Comparison of ENCODE assay signal across 19 cellular contexts in genomic region chr17:55299890-55300289, GRCh38. TPM values are rescaled to one million over a fixed set of nuclear protein-coding genes. Genes with fewer than 3 reads are reported as not detected.
DNase-seq lines count a peak whose midpoint lies in the region; ATAC-seq and TF ChIP-seq lines count a peak whose summit lies in the region.
"Had no signal": no experiment of that assay in that cellular context is flagged by ENCODE, and none has a peak within 500 bp of the region (broad histone marks: within the 10 kb centered on the region; RNA-seq: fewer than 3 reads in every experiment).

No MANE protein-coding gene starts in this region.

- H3K4me1 ChIP-seq in left lung (peaks cover 0 to 5% of the 10 kb centered on the region in 2 donors), right lobe of liver (peaks cover 0 to 68% (median 25%) of the 10 kb centered on the region in 4 donors)

- ATAC-seq in left lung (peak; percentile 15), right lobe of liver (no peak), GM19328 (IDR thresholded peaks at IDR 0.05; ENCODE audit: unreplicated experiment) (no peak)
- no peak for ATAC-seq in activated CD4-positive, alpha-beta T cell treated with anti-CD3 and anti-CD28 coated beads for 36 hours
- ATAC-seq: A549; CD8-positive, alpha-beta T cell had no signal

- POLR2A ChIA-PET in activated CD4-positive, alpha-beta T cell treated with anti-CD3 and anti-CD28 coated beads for 36 hours (lab: Charles Lee), result no interaction called here

- H3K36me3 ChIP-seq in left lung (no peaks in the 10 kb centered on the region), right lobe of liver (no peaks in the 10 kb centered on the region)
- H3K36me3 ChIP-seq: BLaER1 treated with 17β-estradiol and CSF1 and Interleukin-3, amounts not matched to agents 10 nM and 100 nM had no signal

- no peak overlapping the region for H3K27ac Mint-ChIP-seq in activated CD4-positive, alpha-beta T cell treated with anti-CD3 and anti-CD28 coated beads for 36 hours
- H3K27ac Mint-ChIP-seq: B cell; CD4-positive, alpha-beta T cell; CD8-positive, alpha-beta T cell had no signal

- peak; percentile 7 for DNase-seq in DMS53 (lab: John Stamatoyannopoulos, UW)
- no peak for DNase-seq in DMS53 treated with DMSO at 0.1 percent for 48 hours (lab: John Stamatoyannopoulos, UW; ENCODE audit: unreplicated experiment)
- no peak for DNase-seq in left lung
- DNase-seq in right lobe of liver, result no peak
- no peak for DNase-seq in activated CD4-positive, alpha-beta T cell treated with anti-CD3 and anti-CD28 coated beads for 36 hours
- DNase-seq: AML-193; Caco-2; Calu3; CD4-positive, alpha-beta T cell; CD8-positive, alpha-beta T cell; DMS79 treated with DMSO at 0.1 percent for 48 hours; GF-D8 had no signal

- H3K4me1 Mint-ChIP-seq in activated CD4-positive, alpha-beta T cell treated with anti-CD3 and anti-CD28 coated beads for 36 hours, result peaks cover 3% of the 10 kb centered on the region

- CTCF ChIA-PET in activated CD4-positive, alpha-beta T cell treated with anti-CD3 and anti-CD28 coated beads for 36 hours (lab: Charles Lee), result interaction anchor here (0.9 kb wide), 1 partner anchor 48 kb away, joined by 3 read pairs; no protein-coding TSS in a partner anchor

- H3K4me3 ChIP-seq in left lung (no peak overlapping the region), right lobe of liver (no peak overlapping the region)
- H3K4me3 ChIP-seq: A549; BLaER1 treated with 17β-estradiol and CSF1 and Interleukin-3, amounts not matched to agents 10 nM and 100 nM had no signal

- TF ChIP-seq POLR2A in right lobe of liver (IDR thresholded peaks at IDR 0.05), result no peak

- H3K27me3 Mint-ChIP-seq in activated CD4-positive, alpha-beta T cell treated with anti-CD3 and anti-CD28 coated beads for 36 hours, result peaks cover 1% of the 10 kb centered on the region
- H3K27me3 Mint-ChIP-seq: B cell; CD4-positive, alpha-beta T cell had no signal

- H3K27ac ChIP-seq in left lung (no peak overlapping the region), right lobe of liver (peak overlapping the region in 2 of 3 donors; percentile 16 to 86)
- H3K27ac ChIP-seq: 22Rv1; A549; BLaER1 treated with 17β-estradiol and CSF1 and Interleukin-3, amounts not matched to agents 10 nM and 100 nM; C4-2B had no signal

- TF ChIP-seq CTCF in left lung (IDR thresholded peaks at IDR 0.05), result no peak
- no peak for TF ChIP-seq CTCF in right lobe of liver (IDR thresholded peaks at IDR 0.05)

- WGBS in right lobe of liver (ENCODE audit: insufficient coverage, low coverage, low lambda C conversion rate, missing lambda C conversion rate), result 92% methylated on average over 4 of the region's 4 CpGs

- intact Hi-C loops in left lung (cut with DNase I) (no loop called here), right lobe of liver (cut with DNase I) (no loop called here)
- intact Hi-C loops in activated CD4-positive, alpha-beta T cell treated with anti-CD3 and anti-CD28 coated beads for 36 hours (cut with DNase I, micrococcal nuclease), result loop anchor here (5.0 kb wide), 2 partner anchors 47 to 248 kb away; no protein-coding TSS in a partner anchor

- H3K9me3 Mint-ChIP-seq in activated CD4-positive, alpha-beta T cell treated with anti-CD3 and anti-CD28 coated beads for 36 hours (ENCODE audit: low read depth), result no peaks in the 10 kb centered on the region
- H3K9me3 Mint-ChIP-seq: CD4-positive, alpha-beta T cell; CD8-positive, alpha-beta T cell had no signal

- no peak overlapping the region for H3K4me3 Mint-ChIP-seq in activated CD4-positive, alpha-beta T cell treated with anti-CD3 and anti-CD28 coated beads for 36 hours
- H3K4me3 Mint-ChIP-seq: B cell; CD4-positive, alpha-beta T cell; CD8-positive, alpha-beta T cell had no signal

- no peaks in the 10 kb centered on the region for H3K9me3 ChIP-seq in left lung
- H3K9me3 ChIP-seq in right lobe of liver, result no peaks in the 10 kb centered on the region
- H3K9me3 ChIP-seq: A549; BLaER1 treated with 17β-estradiol and CSF1 and Interleukin-3, amounts not matched to agents 10 nM and 100 nM; Caco-2 had no signal

- no peaks in the 10 kb centered on the region for H3K27me3 ChIP-seq in left lung
- no peaks in the 10 kb centered on the region for H3K27me3 ChIP-seq in right lobe of liver
- H3K27me3 ChIP-seq: BLaER1 treated with 17β-estradiol and CSF1 and Interleukin-3, amounts not matched to agents 10 nM and 100 nM had no signal

- no peaks in the 10 kb centered on the region for H3K36me3 Mint-ChIP-seq in activated CD4-positive, alpha-beta T cell treated with anti-CD3 and anti-CD28 coated beads for 36 hours (ENCODE audit: low read depth)
- H3K36me3 Mint-ChIP-seq: CD8-positive, alpha-beta T cell had no signal

RNA-seq across cellular contexts. Expression of gene HLF, which starts 35.1 kb away (rescaled TPM):
- total RNA-seq in left lung, result 1 to 10 TPM; 4.4 to 9.9 TPM
- 10 to 100 TPM; 16.4 to 96.9 (median 42.6) TPM for total RNA-seq in right lobe of liver
- 1 to 10 TPM in 1 of 2 experiments, under 1 TPM in 1; 0.95 to 1.0 TPM for total RNA-seq in activated CD4-positive, alpha-beta T cell treated with anti-CD3 and anti-CD28 coated beads for 36 hours
- total RNA-seq: A172, B cell had no signal

Comparison
In these comparisons a context has a peak if more than half of its experiments do, and no peak if none do; other contexts are left out.
1. H3K27ac ChIP-seq: peak in right lobe of liver (2 of 3); none in left lung (0 of 2).
2. intact Hi-C loops: an anchor here in activated CD4-positive, alpha-beta T cell treated with anti-CD3 and anti-CD28 coated beads for 36 hours (5.0 kb wide); none called in left lung and right lobe of liver.